In the genomic region with DNA sequence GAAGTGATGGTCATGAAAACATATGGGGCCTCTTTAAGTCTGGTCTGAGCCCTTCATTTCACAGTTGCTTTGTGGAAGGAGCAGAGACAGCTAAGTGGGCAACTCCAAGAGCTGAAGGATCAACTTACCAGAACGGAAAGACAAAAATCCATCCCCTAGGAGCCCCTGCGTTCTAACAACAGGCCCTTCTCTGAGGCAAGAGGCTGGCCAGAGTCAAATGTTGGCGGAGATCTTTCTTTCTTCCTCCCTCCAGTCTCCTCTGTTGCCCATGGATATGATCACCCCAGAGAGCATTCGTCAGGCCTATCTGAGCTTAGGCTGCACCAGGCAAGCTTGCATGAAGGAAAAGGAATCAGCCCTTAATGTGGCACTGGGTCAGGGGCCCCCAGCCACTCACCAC, we compare ENCODE assay signal across 25 cellular contexts. TPM values are rescaled to one million over a fixed set of nuclear protein-coding genes. Genes with fewer than 3 reads are reported as not detected.
"Had no signal": no experiment of that assay in that cellular context is flagged by ENCODE, and none has a peak within 500 bp of the region (broad histone marks: within the 10 kb centered on the region; RNA-seq: fewer than 3 reads in every experiment).

No MANE protein-coding gene starts in this region.

- H3K36me3 Mint-ChIP-seq: WTC11 had no signal

- H3K27me3 ChIP-seq: ascending aorta, body of pancreas had no signal

- H3K4me3 Mint-ChIP-seq: activated CD8-positive, alpha-beta T cell treated with anti-CD3 and anti-CD28 coated beads, Interleukin-2, amount 10 ng/mL, durations not matched to agents 7 days and 5 days; activated naive CD8-positive, alpha-beta T cell treated with anti-CD3 and anti-CD28 coated beads, Interleukin-2, amount 50 U/mL, for 24 hours; activated T-cell treated with anti-CD3 and anti-CD28 coated beads, Interleukin-2, amount 50 U/mL, for 4 hours; T-helper 17 cell; WTC11 had no signal

- H3K9me3 Mint-ChIP-seq: activated naive CD8-positive, alpha-beta T cell treated with anti-CD3 and anti-CD28 coated beads, Interleukin-2, amount 50 U/mL, for 24 hours; activated T-cell treated with anti-CD3 and anti-CD28 coated beads, Interleukin-2, amount 50 U/mL, for 4 hours had no signal

- DNase-seq: activated CD4-positive, alpha-beta T cell treated with anti-CD3 and anti-CD28 coated beads for 48 hours; activated CD4-positive, alpha-beta T cell treated with anti-CD3 and anti-CD28 coated beads, Interleukin-2, amount 50 U/mL, for 4 hours; activated CD4-positive, CD25-positive, alpha-beta regulatory T cell treated with anti-CD3 and anti-CD28 coated beads, Interleukin-2, amount 50 U/mL, for 72 hours; activated CD8-positive, alpha-beta T cell treated with anti-CD3 and anti-CD28 coated beads, Interleukin-2, amount 10 ng/mL, durations not matched to agents 7 days and 5 days; activated effector memory CD4-positive, alpha-beta T cell treated with anti-CD3 and anti-CD28 coated beads, Interleukin-2, amount 50 U/mL, for 16 hours; activated naive CD4-positive, alpha-beta T cell treated with Interleukin-2 at 50 U/mL for 16 hours; activated naive CD8-positive, alpha-beta T cell treated with anti-CD3 and anti-CD28 coated beads, Interleukin-2, amount 50 U/mL, for 24 hours; activated T-cell treated with anti-CD3 and anti-CD28 coated beads, Interleukin-2, amount 50 U/mL, for 4 hours; amniotic stem cell; body of pancreas; MG63; MV-4-11; NCI-H1092 treated with DMSO at 0.1 percent for 48 hours; NCI-H1436; NCI-H1694 treated with DMSO at 0.1 percent for 48 hours; NCI-H2029 treated with DMSO at 0.1 percent for 48 hours; NCI-H345; NCI-H510A treated with DMSO at 0.1 percent for 48 hours; PC-3; SHP77; T-helper 17 cell; T-helper 9 cell had no signal

- ATAC-seq: activated CD8-positive, alpha-beta T cell treated with anti-CD3 and anti-CD28 coated beads, Interleukin-2, amount 10 ng/mL, durations not matched to agents 7 days and 5 days; activated naive CD4-positive, alpha-beta T cell treated with anti-CD3 and anti-CD28 coated beads, Interleukin-2, amount 50 U/mL, for 72 hours; activated naive CD8-positive, alpha-beta T cell treated with anti-CD3 and anti-CD28 coated beads, Interleukin-2, amount 50 U/mL, for 24 hours; activated T-cell treated with anti-CD3 and anti-CD28 coated beads, Interleukin-2, amount 50 U/mL, for 4 hours; body of pancreas; PC-3; T-helper 17 cell; WTC11 had no signal

- H3K9me3 ChIP-seq: body of pancreas, MG63 had no signal

- H3K4me3 ChIP-seq: ascending aorta, body of pancreas, MG63 had no signal

- H3K27ac Mint-ChIP-seq: activated CD8-positive, alpha-beta T cell treated with anti-CD3 and anti-CD28 coated beads, Interleukin-2, amount 10 ng/mL, durations not matched to agents 7 days and 5 days; activated naive CD4-positive, alpha-beta T cell treated with anti-CD3 and anti-CD28 coated beads, Interleukin-2, amount 50 U/mL, for 72 hours; activated naive CD8-positive, alpha-beta T cell treated with anti-CD3 and anti-CD28 coated beads, Interleukin-2, amount 50 U/mL, for 24 hours; T-helper 17 cell; WTC11 had no signal

- H3K27ac ChIP-seq: ascending aorta, body of pancreas had no signal

RNA-seq across cellular contexts. Expression of a gene that starts 53.1 kb away (rescaled TPM):
- total RNA-seq: PC-3 had no signal
